In genomic region chr5:32223972-32224608, GRCh38 we compare ENCODE assay signal across 10 cellular contexts. TPM values are rescaled to one million over a fixed set of nuclear protein-coding genes. Genes with fewer than 3 reads are reported as not detected.
DNase-seq lines count a peak whose midpoint lies in the region; ATAC-seq and TF ChIP-seq lines count a peak whose summit lies in the region.
"Had no signal": no experiment of that assay in that cellular context is flagged by ENCODE, and none has a peak within 500 bp of the region (broad histone marks: within the 10 kb centered on the region; RNA-seq: fewer than 3 reads in every experiment).

No MANE protein-coding gene starts in this region.

- H3K4me3 ChIP-seq in cardiac muscle cell, result no peak overlapping the region
- H3K4me3 ChIP-seq in prostate gland, result no peak overlapping the region
- H3K4me3 ChIP-seq: Peyer's patch had no signal

- ATAC-seq in HG02973 (IDR thresholded peaks at IDR 0.05; ENCODE audit: unreplicated experiment) (no peak), GM21529 (IDR thresholded peaks at IDR 0.05; ENCODE audit: unreplicated experiment) (no peak), HG02885 (IDR thresholded peaks at IDR 0.05; ENCODE audit: poor library complexity, unreplicated experiment) (no peak)

- TF ChIP-seq CTCF in cardiac muscle cell (IDR thresholded peaks at IDR 0.05; ENCODE audit: low read depth, low read length) (no peak), prostate gland (IDR thresholded peaks at IDR 0.05) (no peak)

- TF ChIP-seq POLR2A in prostate gland (IDR thresholded peaks at IDR 0.05), result no peak

- H3K4me1 ChIP-seq in cardiac muscle cell (ENCODE audit: low read depth) (peaks cover 4% of the 10 kb centered on the region), prostate gland (replicated peaks) (peaks cover 10% of the 10 kb centered on the region)
- H3K4me1 ChIP-seq: Peyer's patch had no signal

- H3K36me3 ChIP-seq in cardiac muscle cell (no peaks in the 10 kb centered on the region), prostate gland (no peaks in the 10 kb centered on the region)

- H3K9me3 ChIP-seq in cardiac muscle cell (ENCODE audit: low read depth), result no peaks in the 10 kb centered on the region
- no peaks in the 10 kb centered on the region for H3K9me3 ChIP-seq in prostate gland
- H3K9me3 ChIP-seq: Peyer's patch had no signal

- peak overlapping the region; percentile 87 for H3K27ac ChIP-seq in cardiac muscle cell
- H3K27ac ChIP-seq in prostate gland, result peak overlapping the region; percentile 65 to 77

- DNase-seq in GM04504 (ENCODE audit: low read depth) (peak; percentile 31), SW480 (ENCODE audit: low spot score) (peak; percentile 12), cardiac muscle cell (ENCODE audit: low read depth in 1 of 2, low spot score in 1 of 2) (peak; percentile 48 to 78), prostate gland (ENCODE audit: low spot score) (no peak), NCI-H1436 (lab: John Stamatoyannopoulos, UW) (no peak)
- DNase-seq: GDM1, Peyer's patch had no signal

- intact Hi-C loops in prostate gland (cut with DNase I), result loop anchor here (2.0 kb wide), 1 partner anchor 49 kb away; the partner anchor contains the start of gene GOLPH3

- WGBS in prostate gland, result 60% methylated on average over 1 of the region's 1 CpG

- no peaks in the 10 kb centered on the region for H3K27me3 ChIP-seq in cardiac muscle cell
- H3K27me3 ChIP-seq in prostate gland (replicated peaks; ENCODE audit: insufficient read depth), result no peaks in the 10 kb centered on the region
- H3K27me3 ChIP-seq: Peyer's patch had no signal

RNA-seq across cellular contexts. Expression of gene GOLPH3, which starts 50.0 kb away (rescaled TPM):
- total RNA-seq in cardiac muscle cell (79.6 and 105 TPM in 2 replicates), prostate gland (100 to 1,000 TPM; 118 to 259 TPM)
- 68.1 and 75.1 TPM in 2 replicates for polyA plus RNA-seq in cardiac muscle cell

Comparison
In these comparisons a context has a peak if more than half of its experiments do, and no peak if none do; other contexts are left out.
1. DNase-seq: peak in GM04504 (single experiment), SW480 (single experiment) and cardiac muscle cell (2 of 2); none in prostate gland (single experiment) and NCI-H1436 (single experiment).